In the genomic region with DNA sequence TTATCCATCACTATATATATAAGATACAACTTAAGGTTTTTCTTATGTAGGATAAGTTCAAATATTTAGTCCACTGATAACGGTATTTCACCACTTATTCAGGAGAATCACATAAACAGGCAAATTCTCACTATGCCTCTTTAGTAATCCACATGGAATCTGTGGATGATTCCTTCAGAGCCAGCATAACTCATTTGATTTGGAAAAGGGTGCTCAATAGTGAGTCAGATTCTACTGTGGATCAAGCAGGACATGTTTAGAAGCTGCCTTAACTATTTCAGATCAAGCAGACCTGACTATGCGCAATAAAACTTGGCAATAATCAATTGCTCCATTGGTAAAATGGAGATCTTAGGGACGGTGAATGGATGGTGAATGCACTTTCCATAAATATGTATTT, we compare ENCODE assay signal across 21 cellular contexts.
"Had no signal": no experiment of that assay in that cellular context is flagged by ENCODE, and none has a peak within 500 bp of the region (broad histone marks: within the 10 kb centered on the region; RNA-seq: fewer than 3 reads in every experiment).

No MANE protein-coding gene starts in this region.

- FAIRE-seq: colon, endothelial cell of umbilical vein, islet of Langerhans, small intestine, urothelium cell line had no signal

- H3K4me3 Mint-ChIP-seq: activated naive CD4-positive, alpha-beta T cell treated with anti-CD3 and anti-CD28 coated beads, Interleukin-2, amount 50 U/mL, for 24 hours; central memory CD8-positive, alpha-beta T cell; effector memory CD8-positive, alpha-beta T cell; memory B cell; stimulated activated naive B cell treated with anti-CD40 and anti-IgM and Interleukin-4, amounts not matched to agents 10 μg/mL and 1 μg/mL and 100 μg/mL, for 72 hours had no signal

- H3K4me3 ChIP-seq: ascending aorta, heart left ventricle, right lobe of liver, transverse colon had no signal

- DNase-seq: activated gamma-delta T cell treated with Interleukin-2 at 50 U/mL for 16 hours; activated T-cell treated with anti-CD3 and anti-CD28 coated beads, Interleukin-2, amount 50 U/mL, for 1 hour; effector memory CD8-positive, alpha-beta T cell; heart left ventricle; left cardiac atrium; nucleus accumbens; right lobe of liver; small intestine; stimulated activated CD4-positive, alpha-beta T cell treated with anti-CD3 and anti-CD28 coated beads, Interleukin-2, amount 100 ng/mL, for 48 hours; stimulated activated CD8-positive, alpha-beta memory T cell treated with anti-CD3 and anti-CD28 coated beads, Interleukin-4, amount 100 ng/mL, for 48 hours; stimulated activated naive B cell treated with anti-CD40 and anti-IgM and Interleukin-4, amounts not matched to agents 10 μg/mL and 1 μg/mL and 100 μg/mL, for 72 hours; transverse colon had no signal

- H3K4me1 ChIP-seq: ascending aorta, right lobe of liver, transverse colon had no signal

- H3K9me3 ChIP-seq: ascending aorta, heart left ventricle, right lobe of liver, transverse colon had no signal

- H3K9me3 Mint-ChIP-seq: activated naive CD4-positive, alpha-beta T cell treated with anti-CD3 and anti-CD28 coated beads, Interleukin-2, amount 50 U/mL, for 24 hours; central memory CD8-positive, alpha-beta T cell; effector memory CD8-positive, alpha-beta T cell; memory B cell; stimulated activated naive B cell treated with anti-CD40 and anti-IgM and Interleukin-4, amounts not matched to agents 10 μg/mL and 1 μg/mL and 100 μg/mL, for 72 hours had no signal

- ATAC-seq: effector memory CD8-positive, alpha-beta T cell; esophagus mucosa; heart left ventricle; left cardiac atrium; right lobe of liver; stimulated activated naive B cell treated with anti-CD40 and anti-IgM and Interleukin-4, amounts not matched to agents 10 μg/mL and 1 μg/mL and 100 μg/mL, for 72 hours had no signal

- H3K27ac ChIP-seq: ascending aorta, right lobe of liver, transverse colon had no signal

- H3K27ac Mint-ChIP-seq: activated naive CD4-positive, alpha-beta T cell treated with anti-CD3 and anti-CD28 coated beads, Interleukin-2, amount 50 U/mL, for 24 hours; effector memory CD8-positive, alpha-beta T cell; memory B cell; stimulated activated naive B cell treated with anti-CD40 and anti-IgM and Interleukin-4, amounts not matched to agents 10 μg/mL and 1 μg/mL and 100 μg/mL, for 72 hours had no signal

- H3K4me1 Mint-ChIP-seq: activated naive CD4-positive, alpha-beta T cell treated with anti-CD3 and anti-CD28 coated beads, Interleukin-2, amount 50 U/mL, for 24 hours; central memory CD8-positive, alpha-beta T cell had no signal

- H3K36me3 ChIP-seq: ascending aorta, heart left ventricle, right lobe of liver, transverse colon had no signal

- H3K27me3 ChIP-seq: ascending aorta, heart left ventricle, right lobe of liver, transverse colon had no signal

- H3K36me3 Mint-ChIP-seq: activated naive CD4-positive, alpha-beta T cell treated with anti-CD3 and anti-CD28 coated beads, Interleukin-2, amount 50 U/mL, for 24 hours; memory B cell; stimulated activated naive B cell treated with anti-CD40 and anti-IgM and Interleukin-4, amounts not matched to agents 10 μg/mL and 1 μg/mL and 100 μg/mL, for 72 hours had no signal
